1 cellular context compared by ENCODE assay signal in genomic region chr11:120389693-120390584, GRCh38.
TF ChIP-seq lines count a peak whose summit lies in the region.

No MANE protein-coding gene starts in this region.

TF ChIP-seq in HCT116, 20 proteins besides CTCF, POLR2A, EP300 and RAD21 (continued from another document):
- TF ChIP-seq, protein P1, sequence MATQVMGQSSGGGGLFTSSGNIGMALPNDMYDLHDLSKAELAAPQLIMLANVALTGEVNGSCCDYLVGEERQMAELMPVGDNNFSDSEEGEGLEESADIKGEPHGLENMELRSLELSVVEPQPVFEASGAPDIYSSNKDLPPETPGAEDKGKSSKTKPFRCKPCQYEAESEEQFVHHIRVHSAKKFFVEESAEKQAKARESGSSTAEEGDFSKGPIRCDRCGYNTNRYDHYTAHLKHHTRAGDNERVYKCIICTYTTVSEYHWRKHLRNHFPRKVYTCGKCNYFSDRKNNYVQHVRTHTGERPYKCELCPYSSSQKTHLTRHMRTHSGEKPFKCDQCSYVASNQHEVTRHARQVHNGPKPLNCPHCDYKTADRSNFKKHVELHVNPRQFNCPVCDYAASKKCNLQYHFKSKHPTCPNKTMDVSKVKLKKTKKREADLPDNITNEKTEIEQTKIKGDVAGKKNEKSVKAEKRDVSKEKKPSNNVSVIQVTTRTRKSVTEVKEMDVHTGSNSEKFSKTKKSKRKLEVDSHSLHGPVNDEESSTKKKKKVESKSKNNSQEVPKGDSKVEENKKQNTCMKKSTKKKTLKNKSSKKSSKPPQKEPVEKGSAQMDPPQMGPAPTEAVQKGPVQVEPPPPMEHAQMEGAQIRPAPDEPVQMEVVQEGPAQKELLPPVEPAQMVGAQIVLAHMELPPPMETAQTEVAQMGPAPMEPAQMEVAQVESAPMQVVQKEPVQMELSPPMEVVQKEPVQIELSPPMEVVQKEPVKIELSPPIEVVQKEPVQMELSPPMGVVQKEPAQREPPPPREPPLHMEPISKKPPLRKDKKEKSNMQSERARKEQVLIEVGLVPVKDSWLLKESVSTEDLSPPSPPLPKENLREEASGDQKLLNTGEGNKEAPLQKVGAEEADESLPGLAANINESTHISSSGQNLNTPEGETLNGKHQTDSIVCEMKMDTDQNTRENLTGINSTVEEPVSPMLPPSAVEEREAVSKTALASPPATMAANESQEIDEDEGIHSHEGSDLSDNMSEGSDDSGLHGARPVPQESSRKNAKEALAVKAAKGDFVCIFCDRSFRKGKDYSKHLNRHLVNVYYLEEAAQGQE (IDR thresholded peaks at IDR 0.05; ENCODE audit: low read depth): no peak
